In genomic region chr17:1649844-1650409, GRCh38 we compare ENCODE assay signal across 8 cellular contexts. TPM values are rescaled to one million over a fixed set of nuclear protein-coding genes. Genes with fewer than 3 reads are reported as not detected.
A peak's percentile ranks its signal among the peaks of the same experiment; 100 is the strongest.
DNase-seq lines count a peak whose midpoint lies in the region; ATAC-seq and TF ChIP-seq lines count a peak whose summit lies in the region.

RILP (minus strand) TSS chr17:1649866; CDS start chr17:1649804, 62 bp downstream.

- H3K4me3 ChIP-seq in BLaER1 treated with 17β-estradiol and CSF1 and Interleukin-3, amounts not matched to agents 10 nM and 100 nM = peak within 1 kb of the TSS; percentile 58 to 80 (median 68)
- peak within 1 kb of the TSS; percentile 65 to 72 for H3K4me3 ChIP-seq in HCT116 (replicated peaks in 1 of 2; ENCODE audit: low read depth in 1 of 2, low read length in 2 of 2)
- H3K4me3 ChIP-seq in lower leg skin (ENCODE audit: low read depth, poor library complexity, severe bottlenecking) = peak within 1 kb of the TSS; percentile 42
- H3K4me3 ChIP-seq in suprapubic skin = peak within 1 kb of the TSS; percentile 77

- no peak for TF ChIP-seq POLR2A in HCT116 (IDR thresholded peaks at IDR 0.05; ENCODE audit: borderline replicate concordance, extremely low read depth, insufficient read depth, insufficient read length)
- no peak for TF ChIP-seq POLR2A in lower leg skin (IDR thresholded peaks at IDR 0.05)
- TF ChIP-seq POLR2A in suprapubic skin (IDR thresholded peaks at IDR 0.05) = no peak

- RAD21 ChIA-PET in HCT116 (lab: Charles Lee; ENCODE audit: low non-redundant PET in 1 of 2, low total read pairs in 2 of 2, uncharacterized antibody in 2 of 2, unreplicated experiment in 2 of 2) = interaction anchor here (1.1 to 2.0 kb wide), 3 partner anchors 64 to 76 kb away, joined by 4 to 13 read pairs (median 5); no protein-coding TSS in a partner anchor

- no peaks in the 10 kb centered on the region for H3K27me3 ChIP-seq in BLaER1 treated with 17β-estradiol and CSF1 and Interleukin-3, amounts not matched to agents 10 nM and 100 nM
- H3K27me3 ChIP-seq in HCT116 (ENCODE audit: insufficient read depth, low read length) (no peaks in the 10 kb centered on the region), suprapubic skin (no peaks in the 10 kb centered on the region)

- peak within 1 kb of the TSS; percentile 71 to 90 (median 84) for H3K9ac ChIP-seq in BLaER1 treated with 17β-estradiol and CSF1 and Interleukin-3, amounts not matched to agents 10 nM and 100 nM
- H3K9ac ChIP-seq in HCT116 (ENCODE audit: low read length) = peak within 1 kb of the TSS; percentile 77

- BruUV-seq in HCT116 (replicated peaks; lab: Mats Ljungman, UMichigan) = no TSS peak

- peak within 1 kb of the TSS; percentile 95 to 100 (median 99) for H3K4me2 ChIP-seq in BLaER1 treated with 17β-estradiol and CSF1 and Interleukin-3, amounts not matched to agents 10 nM and 100 nM
- peak within 1 kb of the TSS; percentile 99 for H3K4me2 ChIP-seq in HCT116 (ENCODE audit: low read length)

- H3K9me3 ChIP-seq in BLaER1 treated with 17β-estradiol and CSF1 and Interleukin-3, amounts not matched to agents 10 nM and 100 nM (replicated peaks in 1 of 11) = no peaks in the 10 kb centered on the region
- H3K9me3 ChIP-seq in HCT116 (ENCODE audit: control insufficient read depth in 1 of 2, insufficient read depth in 1 of 2, low read depth in 1 of 2, low read length in 2 of 2) (no peaks in the 10 kb centered on the region), suprapubic skin (no peaks in the 10 kb centered on the region)

- intact Hi-C loops in HCT116 (cut with micrococcal nuclease) = loop anchor here (2.0 to 5.0 kb wide), 2 partner anchors 75 to 393 kb away; no protein-coding TSS in a partner anchor
- intact Hi-C loops in lower leg skin (cut with DNase I; ENCODE audit: low total_unique reads) = loop anchor here (10.0 kb wide), 1 partner anchor 75 kb away; no protein-coding TSS in a partner anchor

- DNase-seq in HCT116 (ENCODE audit: low read depth, low spot score) = peak; percentile 24
- DNase-seq in RKO (ENCODE audit: low spot score) = peak; percentile 72
- peak; percentile 73 to 76 for DNase-seq in dermis microvascular lymphatic vessel endothelial cell (ENCODE audit: low read depth in 2 of 2)
- DNase-seq in lower leg skin (ENCODE audit: low spot score in 2 of 2) = peak; percentile 73 to 96
- DNase-seq in suprapubic skin (ENCODE audit: low spot score in 2 of 2) = peak in 1 of 2 donors; percentile 90

- H2AFZ ChIP-seq in HCT116 (ENCODE audit: low read depth, low read length, poor library complexity, severe bottlenecking) = no peak within 1 kb of the TSS

- WGBS in lower leg skin, 2 donors = 9 to 11% methylated on average over 19 to 22 of the region's 22 CpGs
- WGBS in suprapubic skin = 9% methylated on average over 13 of the region's 22 CpGs

- H3K79me2 ChIP-seq in HCT116 (ENCODE audit: insufficient read depth, low read length) = no peaks in the 10 kb centered on the region

- H3K9me2 ChIP-seq in HCT116 (ENCODE audit: insufficient read depth) = no peaks in the 10 kb centered on the region

- TF ChIP-seq EP300 in suprapubic skin (IDR thresholded peaks at IDR 0.05) = no peak

- CTCF ChIA-PET in HCT116 (lab: Charles Lee) = interaction anchor here (0.6 to 4.2 kb wide), 14 partner anchors 9 to 400 kb away, joined by 3 to 70 read pairs (median 6); partner anchors contain the start of genes RTN4RL1 and SLC43A2

- peaks cover 11 to 61% (median 46%) of the 10 kb centered on the region in 11 experiments; a peak in 20 of 22 replicates for H4K20me1 ChIP-seq in BLaER1 treated with 17β-estradiol and CSF1 and Interleukin-3, amounts not matched to agents 10 nM and 100 nM
- H4K20me1 ChIP-seq in HCT116 (ENCODE audit: insufficient read depth) = no peaks in the 10 kb centered on the region

- peaks cover 54 to 72% (median 62%) of the 10 kb centered on the region in 10 experiments for H3K4me1 ChIP-seq in BLaER1 treated with 17β-estradiol and CSF1 and Interleukin-3, amounts not matched to agents 10 nM and 100 nM
- H3K4me1 ChIP-seq in HCT116 (ENCODE audit: control insufficient read depth in 1 of 2, insufficient read depth in 2 of 2, low read length in 2 of 2) = peaks cover 16 to 41% of the 10 kb centered on the region in 2 experiments
- peaks cover 39% of the 10 kb centered on the region for H3K4me1 ChIP-seq in suprapubic skin

- H3K36me3 ChIP-seq in BLaER1 treated with 17β-estradiol and CSF1 and Interleukin-3, amounts not matched to agents 10 nM and 100 nM = peaks cover 50 to 57% (median 50%) of the 10 kb centered on the region in 11 experiments
- H3K36me3 ChIP-seq in HCT116 (ENCODE audit: control insufficient read depth in 1 of 2, insufficient read depth in 2 of 2, low read length in 2 of 2) = peaks cover 31 to 43% of the 10 kb centered on the region in 2 experiments
- H3K36me3 ChIP-seq in suprapubic skin = peaks cover 46% of the 10 kb centered on the region

- peak; percentile 39 for ATAC-seq in HCT116
- no peak for ATAC-seq in HG02981 (IDR thresholded peaks at IDR 0.05; ENCODE audit: unreplicated experiment)
- ATAC-seq in GM18520 (IDR thresholded peaks at IDR 0.05; ENCODE audit: unreplicated experiment) = no peak

- TF ChIP-seq RAD21 in HCT116 (IDR thresholded peaks at IDR 0.05; ENCODE audit: low read depth) = no peak

- TF ChIP-seq CTCF in HCT116 (IDR thresholded peaks at IDR 0.05 in 2 of 3, conservative IDR thresholded peaks at IDR 0.05 in 1 of 3; ENCODE audit: borderline replicate concordance in 1 of 3, insufficient read depth in 1 of 3, low read depth in 2 of 3, low read length in 2 of 3) (no peak), lower leg skin (IDR thresholded peaks at IDR 0.05) (no peak), suprapubic skin (IDR thresholded peaks at IDR 0.05) (no peak)

- POLR2A ChIA-PET in HCT116 (lab: Charles Lee) = interaction anchor here (0.7 to 3.0 kb wide), 10 partner anchors 9 to 187 kb away, joined by 3 to 14 read pairs (median 3); partner anchors contain the start of gene SLC43A2

- peak within 1 kb of the TSS; percentile 65 to 88 (median 82) for H3K27ac ChIP-seq in BLaER1 treated with 17β-estradiol and CSF1 and Interleukin-3, amounts not matched to agents 10 nM and 100 nM
- peak within 1 kb of the TSS; percentile 94 for H3K27ac ChIP-seq in HCT116 (ENCODE audit: low read depth, low read length)
- H3K27ac ChIP-seq in suprapubic skin = peak within 1 kb of the TSS; percentile 99

TF ChIP-seq in HCT116, 20 proteins besides CTCF, POLR2A, EP300 and RAD21 (continues in another document):
- TF ChIP-seq MAX (IDR thresholded peaks at IDR 0.05) = no peak
- no peak for TF ChIP-seq ZBTB33 (IDR thresholded peaks at IDR 0.05; ENCODE audit: extremely low read depth, insufficient replicate concordance, low read length)
- no peak for TF ChIP-seq SP1 (IDR thresholded peaks at IDR 0.05; ENCODE audit: low read depth)
- TF ChIP-seq POLR2AphosphoS5 (IDR thresholded peaks at IDR 0.05; ENCODE audit: low read depth, low read length) = peak; percentile 34; the same call in 1 of the 2 replicates
- no peak for TF ChIP-seq JUND (IDR thresholded peaks at IDR 0.05)
- TF ChIP-seq SIN3A (IDR thresholded peaks at IDR 0.05; ENCODE audit: low read depth) = peak; percentile 11; the same call in 1 of the 2 replicates
- no peak for TF ChIP-seq ELF1 (IDR thresholded peaks at IDR 0.05; ENCODE audit: borderline replicate concordance, low read depth)
- no peak for TF ChIP-seq ZNF274 (IDR thresholded peaks at IDR 0.05; ENCODE audit: low read depth, low read length)
- TF ChIP-seq EGR1 (IDR thresholded peaks at IDR 0.05; ENCODE audit: low read depth) = no peak
- no peak for TF ChIP-seq ZFX (IDR thresholded peaks at IDR 0.05)
- no peak for TF ChIP-seq TCF7L2 (IDR thresholded peaks at IDR 0.05; ENCODE audit: borderline replicate concordance, extremely low read depth, insufficient read depth, insufficient read length)
- no peak for TF ChIP-seq CEBPB (IDR thresholded peaks at IDR 0.05; ENCODE audit: low read depth)
- TF ChIP-seq EZH2 (IDR thresholded peaks at IDR 0.05) = no peak

RNA-seq across cellular contexts. Expression of gene RILP, which starts in this region (rescaled TPM):
- 11.6 TPM for total RNA-seq in HCT116 (2021; ENCODE audit: unreplicated experiment)
- polyA plus RNA-seq in HCT116 (2012) = 10.8 and 13.4 TPM in 2 replicates
- total RNA-seq in dermis microvascular lymphatic vessel endothelial cell = 10.6 and 10.9 TPM in 2 replicates
- total RNA-seq in lower leg skin = 10 to 100 TPM; 17.0 to 32.7 (median 19.5) TPM
- total RNA-seq in suprapubic skin = 10 to 100 TPM; 11.9 to 26.0 (median 20.1) TPM
